24 cellular contexts compared by ENCODE assay signal in the genomic region with DNA sequence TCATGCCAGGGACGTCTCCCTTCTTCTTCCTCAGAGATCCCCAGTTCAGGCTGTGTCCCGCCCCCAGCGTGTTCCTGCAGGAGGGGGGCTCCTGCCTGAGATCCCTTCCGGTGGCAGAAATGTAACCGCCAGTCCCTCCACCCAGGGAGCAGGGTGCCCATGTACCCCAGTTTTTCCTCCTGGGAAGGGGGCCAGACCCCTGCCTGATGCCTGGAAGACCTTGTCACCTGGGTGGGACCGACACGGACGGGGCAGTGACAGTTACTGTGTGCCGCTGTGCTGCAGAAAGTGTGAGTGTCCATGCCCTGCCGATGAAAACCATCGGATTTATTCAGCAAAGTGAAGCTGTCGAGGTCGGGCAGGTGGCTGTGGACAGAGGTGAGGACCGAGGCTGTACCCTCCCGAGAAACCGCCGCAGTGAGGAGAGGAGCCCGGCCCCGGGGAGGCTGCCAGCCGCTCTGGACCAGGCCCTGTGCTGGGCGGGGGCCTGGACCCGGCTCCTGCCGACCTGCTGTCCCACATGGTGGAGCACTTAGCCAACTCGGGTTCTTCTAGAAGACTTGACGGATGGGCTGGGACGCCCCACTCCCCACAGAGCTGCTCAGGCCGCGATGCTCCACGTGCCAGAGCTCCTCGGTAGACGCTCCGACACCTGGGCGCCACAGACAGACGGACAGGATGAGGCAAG. TPM values are rescaled to one million over a fixed set of nuclear protein-coding genes. Genes with fewer than 3 reads are reported as not detected.
DNase-seq lines count a peak whose midpoint lies in the region; ATAC-seq and TF ChIP-seq lines count a peak whose summit lies in the region.
"Had no signal": no experiment of that assay in that cellular context is flagged by ENCODE, and none has a peak within 500 bp of the region (broad histone marks: within the 10 kb centered on the region; RNA-seq: fewer than 3 reads in every experiment).

No MANE protein-coding gene starts in this region.

- H3K27ac ChIP-seq in transverse colon, result no peak overlapping the region
- H3K27ac ChIP-seq: breast epithelium, neural progenitor cell, right atrium auricular region had no signal

- TF ChIP-seq CTCF in activated B cell treated with CpG ODN at 0.5 μM for 24 hours (IDR thresholded peaks at IDR 0.05), result no peak
- no peak for TF ChIP-seq CTCF in natural killer cell (IDR thresholded peaks at IDR 0.05)
- TF ChIP-seq CTCF in transverse colon (IDR thresholded peaks at IDR 0.05), result no peak

- TF ChIP-seq EP300 in transverse colon (IDR thresholded peaks at IDR 0.05; ENCODE audit: low read depth), result no peak

- H3K4me3 ChIP-seq in transverse colon, result no peak overlapping the region
- H3K4me3 ChIP-seq: breast epithelium, neural progenitor cell, right atrium auricular region had no signal

- no peaks in the 10 kb centered on the region for H3K9me3 ChIP-seq in transverse colon
- H3K9me3 ChIP-seq: breast epithelium, right atrium auricular region had no signal

- TF ChIP-seq POLR2A in transverse colon (IDR thresholded peaks at IDR 0.05), result no peak

- intact Hi-C loops in activated B cell treated with CpG ODN at 0.5 μM for 24 hours (cut with micrococcal nuclease) (no loop called here), natural killer cell (cut with micrococcal nuclease) (no loop called here), transverse colon (cut with DNase I; ENCODE audit: low total_unique reads) (loop anchor here (5.0 kb wide), 1 partner anchor 691 kb away; no protein-coding TSS in a partner anchor)

- H3K27me3 Mint-ChIP-seq in activated B cell treated with CpG ODN at 0.5 μM for 24 hours (no peaks in the 10 kb centered on the region), natural killer cell (ENCODE audit: low read depth in 2 of 2) (peaks cover 0 to 3% of the 10 kb centered on the region in 2 donors)
- H3K27me3 Mint-ChIP-seq in stimulated activated naive B cell treated with anti-CD40 and anti-IgM and Interleukin-4, amounts not matched to agents 10 μg/mL and 1 μg/mL and 100 μg/mL, for 72 hours, result no peaks in the 10 kb centered on the region

- in situ Hi-C loops in transverse colon (cut with MboI; ENCODE audit: low pct_ligation_motif_present in 1 of 4, low pct_unique_long_range_greater_than_20kb in 1 of 4, low sequenced_read_pairs in 3 of 4), result no loop called here

- WGBS in transverse colon (ENCODE audit: low coverage in 1 of 2), 2 donors, result 86% methylated on average over 34 of the region's 34 CpGs; no CpG with 5 or more reads in 1 of the 2 donors

- no peaks in the 10 kb centered on the region for H3K36me3 ChIP-seq in transverse colon
- H3K36me3 ChIP-seq: breast epithelium, neural progenitor cell, right atrium auricular region had no signal

- H3K4me3 Mint-ChIP-seq in activated B cell treated with CpG ODN at 0.5 μM for 24 hours, result no peak overlapping the region
- H3K4me3 Mint-ChIP-seq in natural killer cell, result no peak overlapping the region
- H3K4me3 Mint-ChIP-seq in stimulated activated naive B cell treated with anti-CD40 and anti-IgM and Interleukin-4, amounts not matched to agents 10 μg/mL and 1 μg/mL and 100 μg/mL, for 72 hours, result no peak overlapping the region
- H3K4me3 Mint-ChIP-seq: activated T-cell treated with anti-CD3 and anti-CD28 coated beads, Interleukin-2, amount 50 U/mL, for 4 hours; neural progenitor cell; stimulated activated memory B cell treated with anti-CD40 and anti-IgM and Interleukin-4, amounts not matched to agents 10 μg/mL and 1 μg/mL and 100 μg/mL, for 72 hours; T-cell had no signal

- no peaks in the 10 kb centered on the region for H3K4me1 ChIP-seq in transverse colon
- H3K4me1 ChIP-seq: breast epithelium, neural progenitor cell, right atrium auricular region had no signal

- DNase-seq in activated effector memory CD4-positive, alpha-beta T cell treated with anti-CD3 and anti-CD28 coated beads, Interleukin-2, amount 50 U/mL, for 16 hours, result peak; percentile 61
- DNase-seq in activated effector memory CD4-positive, alpha-beta T cell treated with Interleukin-2 at 50 U/mL for 16 hours, result no peak
- DNase-seq in activated B cell treated with CpG ODN at 0.5 μM for 24 hours (peak; percentile 12), natural killer cell (peak; percentile 1), transverse colon (peak; percentile 4), foreskin melanocyte (no peak), C1 segment of cervical spinal cord (lab: John Stamatoyannopoulos, UW) (no peak)
- DNase-seq in stimulated activated naive B cell treated with anti-CD40 and anti-IgM and Interleukin-4, amounts not matched to agents 10 μg/mL and 1 μg/mL and 100 μg/mL, for 72 hours, result no peak
- DNase-seq: activated CD4-positive, alpha-beta T cell treated with anti-CD3 and anti-CD28 coated beads, Interleukin-2, amount 50 U/mL, for 1 hour; DMS 273 treated with DMSO at 0.1 percent for 48 hours; erythroblast; GF-D8; left cardiac atrium; NCI-H526; SHP77 had no signal

- H3K36me3 Mint-ChIP-seq in activated B cell treated with CpG ODN at 0.5 μM for 24 hours (ENCODE audit: low read depth), result no peaks in the 10 kb centered on the region
- no peaks in the 10 kb centered on the region for H3K36me3 Mint-ChIP-seq in natural killer cell
- peaks cover 0 to 1% of the 10 kb centered on the region in 2 donors for H3K36me3 Mint-ChIP-seq in stimulated activated naive B cell treated with anti-CD40 and anti-IgM and Interleukin-4, amounts not matched to agents 10 μg/mL and 1 μg/mL and 100 μg/mL, for 72 hours
- H3K36me3 Mint-ChIP-seq: neural progenitor cell; stimulated activated memory B cell treated with anti-CD40 and anti-IgM and Interleukin-4, amounts not matched to agents 10 μg/mL and 1 μg/mL and 100 μg/mL, for 72 hours; T-cell had no signal

- ATAC-seq in activated B cell treated with CpG ODN at 0.5 μM for 24 hours (ENCODE audit: low read depth) (no peak), natural killer cell (no peak)
- ATAC-seq in stimulated activated naive B cell treated with anti-CD40 and anti-IgM and Interleukin-4, amounts not matched to agents 10 μg/mL and 1 μg/mL and 100 μg/mL, for 72 hours (replicated peaks), result no peak
- ATAC-seq: activated T-cell treated with anti-CD3 and anti-CD28 coated beads, Interleukin-2, amount 50 U/mL, for 4 hours; left cardiac atrium; stimulated activated memory B cell treated with anti-CD40 and anti-IgM and Interleukin-4, amounts not matched to agents 10 μg/mL and 1 μg/mL and 100 μg/mL, for 72 hours; T-cell had no signal

- CTCF ChIA-PET in activated B cell treated with CpG ODN at 0.5 μM for 24 hours (lab: Charles Lee), result no interaction called here

- no peaks in the 10 kb centered on the region for H3K4me1 Mint-ChIP-seq in activated B cell treated with CpG ODN at 0.5 μM for 24 hours
- no peaks in the 10 kb centered on the region for H3K4me1 Mint-ChIP-seq in natural killer cell
- no peaks in the 10 kb centered on the region for H3K4me1 Mint-ChIP-seq in stimulated activated naive B cell treated with anti-CD40 and anti-IgM and Interleukin-4, amounts not matched to agents 10 μg/mL and 1 μg/mL and 100 μg/mL, for 72 hours
- H3K4me1 Mint-ChIP-seq: stimulated activated memory B cell treated with anti-CD40 and anti-IgM and Interleukin-4, amounts not matched to agents 10 μg/mL and 1 μg/mL and 100 μg/mL, for 72 hours; T-cell had no signal

- POLR2A ChIA-PET in activated B cell treated with CpG ODN at 0.5 μM for 24 hours (lab: Charles Lee), result no interaction called here

- no peak overlapping the region for H3K27ac Mint-ChIP-seq in activated B cell treated with CpG ODN at 0.5 μM for 24 hours
- H3K27ac Mint-ChIP-seq in natural killer cell, result no peak overlapping the region
- no peak overlapping the region for H3K27ac Mint-ChIP-seq in stimulated activated naive B cell treated with anti-CD40 and anti-IgM and Interleukin-4, amounts not matched to agents 10 μg/mL and 1 μg/mL and 100 μg/mL, for 72 hours
- H3K27ac Mint-ChIP-seq: neural progenitor cell; stimulated activated memory B cell treated with anti-CD40 and anti-IgM and Interleukin-4, amounts not matched to agents 10 μg/mL and 1 μg/mL and 100 μg/mL, for 72 hours; T-cell had no signal

- H3K9me3 Mint-ChIP-seq in activated B cell treated with CpG ODN at 0.5 μM for 24 hours (no peaks in the 10 kb centered on the region), natural killer cell (no peaks in the 10 kb centered on the region)
- peaks cover under 1 to 1% of the 10 kb centered on the region in 2 donors for H3K9me3 Mint-ChIP-seq in stimulated activated naive B cell treated with anti-CD40 and anti-IgM and Interleukin-4, amounts not matched to agents 10 μg/mL and 1 μg/mL and 100 μg/mL, for 72 hours
- H3K9me3 Mint-ChIP-seq: activated T-cell treated with anti-CD3 and anti-CD28 coated beads, Interleukin-2, amount 50 U/mL, for 4 hours; T-cell had no signal

- peaks cover 14% of the 10 kb centered on the region for H3K27me3 ChIP-seq in transverse colon
- H3K27me3 ChIP-seq: right atrium auricular region had no signal

RNA-seq across cellular contexts. Expression of gene HMX1, which starts 36.7 kb away (rescaled TPM):
- total RNA-seq in activated B cell treated with CpG ODN at 0.5 μM for 24 hours (not detected in 2 replicates), natural killer cell (not detected), transverse colon (not detected)
- total RNA-seq: activated T-cell treated with anti-CD3 and anti-CD28 coated beads, Interleukin-2, amount 50 U/mL, for 4 hours; breast epithelium; dermis microvascular lymphatic vessel endothelial cell; frontal cortex; left cardiac atrium; mononuclear cell; right atrium auricular region; T-cell had no signal

Comparison
In these comparisons a context has a peak if more than half of its experiments do, and no peak if none do; other contexts are left out.
1. DNase-seq: peak in activated effector memory CD4-positive, alpha-beta T cell treated with anti-CD3 and anti-CD28 coated beads, Interleukin-2, amount 50 U/mL, for 16 hours (single experiment), activated B cell treated with CpG ODN at 0.5 μM for 24 hours (single experiment), natural killer cell (single experiment) and transverse colon (single experiment); none in activated effector memory CD4-positive, alpha-beta T cell treated with Interleukin-2 at 50 U/mL for 16 hours (single experiment), foreskin melanocyte (single experiment), stimulated activated naive B cell treated with anti-CD40 and anti-IgM and Interleukin-4, amounts not matched to agents 10 μg/mL and 1 μg/mL and 100 μg/mL, for 72 hours (single experiment) and C1 segment of cervical spinal cord (0 of 14).